2 cellular contexts compared by ENCODE assay signal in the genomic region with DNA sequence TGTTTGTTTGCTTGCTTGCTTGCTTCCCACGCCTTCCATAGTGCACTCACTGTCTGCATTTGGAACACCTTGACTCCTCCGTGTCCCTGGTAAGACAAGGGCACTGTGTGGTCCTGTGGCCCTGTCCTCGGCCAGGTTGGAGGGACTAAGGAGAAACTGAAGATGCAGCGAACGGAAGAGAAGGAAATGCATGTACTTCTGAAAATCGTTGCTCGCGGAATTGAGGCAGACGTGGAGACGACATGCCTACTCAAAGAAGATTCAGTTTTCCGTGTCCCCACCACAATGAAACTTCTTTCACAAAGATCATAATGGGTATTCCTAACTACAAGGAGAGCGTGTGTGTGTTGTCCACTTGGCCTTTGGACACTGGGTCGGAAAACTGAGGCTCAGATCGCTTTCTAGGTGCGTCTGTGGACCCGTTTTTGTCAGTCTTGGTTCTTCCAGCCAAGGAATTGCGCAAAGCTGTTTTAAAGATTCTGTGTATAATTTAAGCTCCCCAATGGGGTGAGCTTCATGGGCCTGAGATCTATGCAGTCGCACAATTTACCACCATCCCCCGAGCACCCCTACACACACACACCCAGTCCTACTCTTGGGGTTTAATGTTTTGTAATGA.
A peak's percentile ranks its signal among the peaks of the same experiment; 100 is the strongest.
TF ChIP-seq lines count a peak whose summit lies in the region.

No MANE protein-coding gene starts in this region.

TF ChIP-seq in HepG2, 621 proteins besides CTCF, POLR2A, EP300 and RAD21:
- TF ChIP-seq GPN1 (CRISPR knock-in tag; IDR thresholded peaks at IDR 0.05; ENCODE audit: borderline replicate concordance): no peak
- 0 out of 2 replicates have a peak, but pooled peaks have one; percentile 10 for TF ChIP-seq ZFP90 (CRISPR knock-in tag; IDR thresholded peaks at IDR 0.05; ENCODE audit: borderline replicate concordance)
- no peak for TF ChIP-seq ZMAT3 (CRISPR knock-in tag; conservative IDR thresholded peaks at IDR 0.05)
- TF ChIP-seq ZBTB3 (CRISPR knock-in tag; IDR thresholded peaks at IDR 0.05; ENCODE audit: borderline replicate concordance, low read depth): 0 out of 2 replicates have a peak, but pooled peaks have one; percentile 3
- no peak for TF ChIP-seq SP2 (CRISPR knock-in tag; IDR thresholded peaks at IDR 0.05)
- TF ChIP-seq, protein P1, sequence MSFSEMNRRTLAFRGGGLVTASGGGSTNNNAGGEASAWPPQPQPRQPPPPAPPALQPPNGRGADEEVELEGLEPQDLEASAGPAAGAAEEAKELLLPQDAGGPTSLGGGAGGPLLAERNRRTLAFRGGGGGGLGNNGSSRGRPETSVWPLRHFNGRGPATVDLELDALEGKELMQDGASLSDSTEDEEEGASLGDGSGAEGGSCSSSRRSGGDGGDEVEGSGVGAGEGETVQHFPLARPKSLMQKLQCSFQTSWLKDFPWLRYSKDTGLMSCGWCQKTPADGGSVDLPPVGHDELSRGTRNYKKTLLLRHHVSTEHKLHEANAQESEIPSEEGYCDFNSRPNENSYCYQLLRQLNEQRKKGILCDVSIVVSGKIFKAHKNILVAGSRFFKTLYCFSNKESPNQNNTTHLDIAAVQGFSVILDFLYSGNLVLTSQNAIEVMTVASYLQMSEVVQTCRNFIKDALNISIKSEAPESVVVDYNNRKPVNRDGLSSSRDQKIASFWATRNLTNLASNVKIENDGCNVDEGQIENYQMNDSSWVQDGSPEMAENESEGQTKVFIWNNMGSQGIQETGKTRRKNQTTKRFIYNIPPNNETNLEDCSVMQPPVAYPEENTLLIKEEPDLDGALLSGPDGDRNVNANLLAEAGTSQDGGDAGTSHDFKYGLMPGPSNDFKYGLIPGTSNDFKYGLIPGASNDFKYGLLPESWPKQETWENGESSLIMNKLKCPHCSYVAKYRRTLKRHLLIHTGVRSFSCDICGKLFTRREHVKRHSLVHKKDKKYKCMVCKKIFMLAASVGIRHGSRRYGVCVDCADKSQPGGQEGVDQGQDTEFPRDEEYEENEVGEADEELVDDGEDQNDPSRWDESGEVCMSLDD (CRISPR knock-in tag; IDR thresholded peaks at IDR 0.05; ENCODE audit: borderline replicate concordance): peak; percentile 20; the same call in 1 of the 2 replicates
- TF ChIP-seq, protein P2, sequence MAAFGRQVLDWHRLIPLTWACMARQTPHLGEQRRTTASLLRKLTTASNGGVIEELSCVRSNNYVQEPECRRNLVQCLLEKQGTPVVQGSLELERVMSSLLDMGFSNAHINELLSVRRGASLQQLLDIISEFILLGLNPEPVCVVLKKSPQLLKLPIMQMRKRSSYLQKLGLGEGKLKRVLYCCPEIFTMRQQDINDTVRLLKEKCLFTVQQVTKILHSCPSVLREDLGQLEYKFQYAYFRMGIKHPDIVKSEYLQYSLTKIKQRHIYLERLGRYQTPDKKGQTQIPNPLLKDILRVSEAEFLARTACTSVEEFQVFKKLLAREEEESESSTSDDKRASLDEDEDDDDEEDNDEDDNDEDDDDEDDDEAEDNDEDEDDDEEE (CRISPR knock-in tag; IDR thresholded peaks at IDR 0.05): 0 out of 2 replicates have a peak, but pooled peaks have one; percentile 64
- TF ChIP-seq, protein P3, sequence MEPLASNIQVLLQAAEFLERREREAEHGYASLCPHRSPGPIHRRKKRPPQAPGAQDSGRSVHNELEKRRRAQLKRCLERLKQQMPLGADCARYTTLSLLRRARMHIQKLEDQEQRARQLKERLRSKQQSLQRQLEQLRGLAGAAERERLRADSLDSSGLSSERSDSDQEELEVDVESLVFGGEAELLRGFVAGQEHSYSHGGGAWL (CRISPR knock-in tag; IDR thresholded peaks at IDR 0.05): 0 out of 2 replicates have a peak, but pooled peaks have one; percentile 5
- TF ChIP-seq LCORL (IDR thresholded peaks at IDR 0.05): no peak
- TF ChIP-seq LCORL (CRISPR knock-in tag; IDR thresholded peaks at IDR 0.05): no peak
- TF ChIP-seq SETDB1 (CRISPR knock-in tag; IDR thresholded peaks at IDR 0.05; ENCODE audit: borderline replicate concordance): no peak
- no peak for TF ChIP-seq ZIK1 (CRISPR knock-in tag; IDR thresholded peaks at IDR 0.05; ENCODE audit: borderline replicate concordance, low read depth)
- 0 out of 2 replicates have a peak, but pooled peaks have one; percentile 28 for TF ChIP-seq ZNF629 (CRISPR knock-in tag; conservative IDR thresholded peaks at IDR 0.05)
- no peak for TF ChIP-seq PHB2 (IDR thresholded peaks at IDR 0.05; ENCODE audit: partially characterized antibody)
- TF ChIP-seq ZNF549 (CRISPR knock-in tag; IDR thresholded peaks at IDR 0.05): no peak
- TF ChIP-seq ADNP (CRISPR knock-in tag; IDR thresholded peaks at IDR 0.05): no peak
- TF ChIP-seq MXD4 (CRISPR knock-in tag; IDR thresholded peaks at IDR 0.05): no peak
- no peak for TF ChIP-seq ZNF234 (CRISPR knock-in tag; conservative IDR thresholded peaks at IDR 0.05)
- no peak for TF ChIP-seq GATA4 (IDR thresholded peaks at IDR 0.05; ENCODE audit: borderline replicate concordance, low read depth)
- 0 out of 2 replicates have a peak, but pooled peaks have one; percentile 5 for TF ChIP-seq BRCA1 (CRISPR knock-in tag; IDR thresholded peaks at IDR 0.05)
- TF ChIP-seq MYC (CRISPR knock-in tag; IDR thresholded peaks at IDR 0.05; ENCODE audit: borderline replicate concordance): peak; percentile 10; the same call in 1 of the 2 replicates
- TF ChIP-seq ZNF251 (CRISPR knock-in tag; IDR thresholded peaks at IDR 0.05): 0 out of 2 replicates have a peak, but pooled peaks have one; percentile 33

TF ChIP-seq in H1, 55 proteins besides CTCF, POLR2A, EP300 and RAD21:
- no peak for TF ChIP-seq SAP30 (IDR thresholded peaks at IDR 0.05; ENCODE audit: insufficient read depth, insufficient replicate concordance, low read length)
- no peak for TF ChIP-seq TCF12 (IDR thresholded peaks at IDR 0.05; ENCODE audit: low read depth, low read length)
- 0 out of 2 replicates have a peak, but pooled peaks have one; percentile 38 for TF ChIP-seq CEBPB (IDR thresholded peaks at IDR 0.05; ENCODE audit: low read depth, low read length)
- TF ChIP-seq RBBP5 (IDR thresholded peaks at IDR 0.05; ENCODE audit: borderline replicate concordance, low read depth, low read length): peak; percentile 44; the same call in 1 of the 2 replicates
- TF ChIP-seq SIN3A (conservative IDR thresholded peaks at IDR 0.05 in 1 of 2, IDR thresholded peaks at IDR 0.05 in 1 of 2; ENCODE audit: low read depth in 1 of 2, low read length in 2 of 2): 0 out of 4 replicates have a peak, but pooled peaks of 1 of the 2 experiments have one; percentile 3
- peak; percentile 70 for TF ChIP-seq KDM4A (IDR thresholded peaks at IDR 0.05; ENCODE audit: low read depth, low read length, severe bottlenecking)
- TF ChIP-seq, protein P4, sequence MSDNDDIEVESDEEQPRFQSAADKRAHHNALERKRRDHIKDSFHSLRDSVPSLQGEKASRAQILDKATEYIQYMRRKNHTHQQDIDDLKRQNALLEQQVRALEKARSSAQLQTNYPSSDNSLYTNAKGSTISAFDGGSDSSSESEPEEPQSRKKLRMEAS (IDR thresholded peaks at IDR 0.05): no peak
